Comparison of ENCODE assay signal across 14 cellular contexts in genomic region chr1:224632381-224632871, GRCh38. TPM values are rescaled to one million over a fixed set of nuclear protein-coding genes. Genes with fewer than 3 reads are reported as not detected.
DNase-seq lines count a peak whose midpoint lies in the region; ATAC-seq and TF ChIP-seq lines count a peak whose summit lies in the region.
"Had no signal": no experiment of that assay in that cellular context is flagged by ENCODE, and none has a peak within 500 bp of the region (broad histone marks: within the 10 kb centered on the region; RNA-seq: fewer than 3 reads in every experiment).

No MANE protein-coding gene starts in this region.

- H3K36me3 Mint-ChIP-seq in activated naive CD8-positive, alpha-beta T cell treated with anti-CD3 and anti-CD28 coated beads for 36 hours: no peaks in the 10 kb centered on the region
- H3K36me3 Mint-ChIP-seq: CD14-positive monocyte had no signal

- no peak overlapping the region for H3K4me3 Mint-ChIP-seq in activated naive CD8-positive, alpha-beta T cell treated with anti-CD3 and anti-CD28 coated beads for 36 hours
- H3K4me3 Mint-ChIP-seq: activated CD4-positive, alpha-beta T cell treated with anti-CD3 and anti-CD28 coated beads for 36 hours; CD14-positive monocyte; stimulated activated naive CD8-positive, alpha-beta T cell treated with anti-CD3 and anti-CD28 coated beads, Interleukin-15, Interleukin-2, amounts not matched to agents 100 ng/mL and 50 ng/mL, for 24 hours had no signal

- no peak overlapping the region for H3K4me3 ChIP-seq in HAP-1
- H3K4me3 ChIP-seq: cardiac muscle cell, prostate gland had no signal

- H3K27me3 ChIP-seq in HAP-1 (ENCODE audit: low read depth): peaks cover 3% of the 10 kb centered on the region; the same call in 1 of the 2 replicates
- H3K27me3 ChIP-seq: cardiac muscle cell had no signal

- H3K9me3 ChIP-seq in HAP-1: no peaks in the 10 kb centered on the region
- H3K9me3 ChIP-seq: prostate gland had no signal

- H3K36me3 ChIP-seq in HAP-1 (replicated peaks): no peaks in the 10 kb centered on the region
- H3K36me3 ChIP-seq: cardiac muscle cell, prostate gland had no signal

- H3K9me3 Mint-ChIP-seq in activated naive CD8-positive, alpha-beta T cell treated with anti-CD3 and anti-CD28 coated beads for 36 hours: no peaks in the 10 kb centered on the region
- H3K9me3 Mint-ChIP-seq: CD14-positive monocyte; stimulated activated naive CD8-positive, alpha-beta T cell treated with anti-CD3 and anti-CD28 coated beads, Interleukin-15, Interleukin-2, amounts not matched to agents 100 ng/mL and 50 ng/mL, for 24 hours had no signal

- peak; percentile 54 for ATAC-seq in omental fat pad (ENCODE audit: low FRiP score)
- ATAC-seq in GM18502 (IDR thresholded peaks at IDR 0.05; ENCODE audit: poor library complexity, unreplicated experiment): no peak
- ATAC-seq in activated CD4-positive, CD25-positive, alpha-beta regulatory T cell treated with anti-CD3 and anti-CD28 coated beads, Interleukin-2, amount 50 U/mL, for 24 hours: no peak
- ATAC-seq: activated CD4-positive, alpha-beta T cell treated with anti-CD3 and anti-CD28 coated beads for 36 hours had no signal

- no peak overlapping the region for H3K27ac Mint-ChIP-seq in activated naive CD8-positive, alpha-beta T cell treated with anti-CD3 and anti-CD28 coated beads for 36 hours
- H3K27ac Mint-ChIP-seq: activated CD4-positive, alpha-beta T cell treated with anti-CD3 and anti-CD28 coated beads for 36 hours; stimulated activated naive CD8-positive, alpha-beta T cell treated with anti-CD3 and anti-CD28 coated beads, Interleukin-15, Interleukin-2, amounts not matched to agents 100 ng/mL and 50 ng/mL, for 24 hours had no signal

- no peaks in the 10 kb centered on the region for H3K27me3 Mint-ChIP-seq in activated naive CD8-positive, alpha-beta T cell treated with anti-CD3 and anti-CD28 coated beads for 36 hours
- H3K27me3 Mint-ChIP-seq: activated CD4-positive, alpha-beta T cell treated with anti-CD3 and anti-CD28 coated beads for 36 hours had no signal

- in situ Hi-C loops in HAP-1 (cut with MboI; ENCODE audit: low sequenced_read_pairs): loop anchor here (10.0 kb wide), 1 partner anchor 118 kb away; no protein-coding TSS in a partner anchor

- no peak for TF ChIP-seq CTCF in omental fat pad (IDR thresholded peaks at IDR 0.05)

- H3K4me1 ChIP-seq in HAP-1: no peaks in the 10 kb centered on the region
- H3K4me1 ChIP-seq: prostate gland had no signal

- DNase-seq in EL: peak; percentile 87
- DNase-seq in M059J (ENCODE audit: low read depth): peak; percentile 97
- DNase-seq in cerebellum (ENCODE audit: low spot score): peak; percentile 42
- DNase-seq in omental fat pad (ENCODE audit: low spot score): no peak
- no peak for DNase-seq in HAP-1 (ENCODE audit: low spot score in 2 of 2)
- DNase-seq in activated naive CD8-positive, alpha-beta T cell treated with anti-CD3 and anti-CD28 coated beads for 36 hours: no peak
- DNase-seq: activated CD4-positive, alpha-beta T cell treated with anti-CD3 and anti-CD28 coated beads for 36 hours; NCI-H2081 had no signal

- peaks cover 2% of the 10 kb centered on the region for H3K4me1 Mint-ChIP-seq in activated naive CD8-positive, alpha-beta T cell treated with anti-CD3 and anti-CD28 coated beads for 36 hours
- H3K4me1 Mint-ChIP-seq: CD14-positive monocyte had no signal

RNA-seq across cellular contexts. Expression of gene CNIH3, which starts 16.3 kb away (rescaled TPM):
- total RNA-seq in M059J (2014; rRNA removed; shearing (Covaris generic)): 21.4 and 23.5 TPM in 2 replicates
- total RNA-seq in cerebellum (9.9 TPM), omental fat pad (1 to 10 TPM; 1.9 to 4.0 (median 3.4) TPM)
- 1 to 10 TPM; 1.3 to 1.4 TPM for total RNA-seq in activated naive CD8-positive, alpha-beta T cell treated with anti-CD3 and anti-CD28 coated beads for 36 hours

Comparison
In these comparisons a context has a peak if more than half of its experiments do, and no peak if none do; other contexts are left out.
1. DNase-seq: peak in EL (single experiment), M059J (single experiment) and cerebellum (single experiment); none in omental fat pad (single experiment), HAP-1 (0 of 2) and activated naive CD8-positive, alpha-beta T cell treated with anti-CD3 and anti-CD28 coated beads for 36 hours (single experiment).